ENCODE assay signal across 1 cellular context in genomic region chr2:218781691-218782528, GRCh38.
TF ChIP-seq lines count a peak whose summit lies in the region.

CYP27A1 (plus strand) TSS chr2:218782147; CDS start chr2:218782183, 36 bp downstream.

TF ChIP-seq in HepG2, 621 proteins besides CTCF, POLR2A, EP300 and RAD21 (continued from another document and continues in another):
- TF ChIP-seq ZBTB2 (CRISPR knock-in tag; IDR thresholded peaks at IDR 0.05; ENCODE audit: low read depth), result peak; percentile 77
- TF ChIP-seq NFE2L1 (CRISPR knock-in tag; IDR thresholded peaks at IDR 0.05; ENCODE audit: borderline replicate concordance), result 0 out of 2 replicates have a peak, but pooled peaks have one; percentile 16
- peak; percentile 100 for TF ChIP-seq ZNF383 (CRISPR knock-in tag; IDR thresholded peaks at IDR 0.05; ENCODE audit: borderline replicate concordance)
- peak; percentile 14; the same call in 1 of the 2 replicates for TF ChIP-seq CEBPG (CRISPR knock-in tag; IDR thresholded peaks at IDR 0.05)
- TF ChIP-seq HIVEP1 (CRISPR knock-in tag; IDR thresholded peaks at IDR 0.05), result peak; percentile 92
- peak; percentile 63 for TF ChIP-seq YEATS2 (CRISPR knock-in tag; IDR thresholded peaks at IDR 0.05; ENCODE audit: borderline replicate concordance)
- TF ChIP-seq DPF2 (CRISPR knock-in tag; IDR thresholded peaks at IDR 0.05; ENCODE audit: borderline replicate concordance, low read depth), result peak; percentile 70
- TF ChIP-seq ZSCAN21 (CRISPR knock-in tag; IDR thresholded peaks at IDR 0.05; ENCODE audit: borderline replicate concordance), result peak; percentile 98
- no peak for TF ChIP-seq ZUFSP (CRISPR knock-in tag; IDR thresholded peaks at IDR 0.05; ENCODE audit: borderline replicate concordance)
- peak; percentile 61; the same call in 1 of the 2 replicates for TF ChIP-seq TFAP4 (IDR thresholded peaks at IDR 0.05; ENCODE audit: borderline replicate concordance, low read depth)
- TF ChIP-seq ZFAT (CRISPR knock-in tag; conservative IDR thresholded peaks at IDR 0.05), result no peak
- no peak; the same call in 1 of the 2 replicates for TF ChIP-seq KLF11 (CRISPR knock-in tag; IDR thresholded peaks at IDR 0.05)
- peak; percentile 69 for TF ChIP-seq GFI1 (CRISPR knock-in tag; IDR thresholded peaks at IDR 0.05; ENCODE audit: borderline replicate concordance)
- TF ChIP-seq PAF1 (CRISPR knock-in tag; IDR thresholded peaks at IDR 0.05), result no peak
- peak; percentile 5 for TF ChIP-seq NFE2 (CRISPR knock-in tag; IDR thresholded peaks at IDR 0.05)
- no peak for TF ChIP-seq ZNF3 (CRISPR knock-in tag; IDR thresholded peaks at IDR 0.05)
- TF ChIP-seq ZNF160 (CRISPR knock-in tag; IDR thresholded peaks at IDR 0.05), result peak; percentile 89
- TF ChIP-seq SALL1 (CRISPR knock-in tag; IDR thresholded peaks at IDR 0.05), result peak; percentile 97
- peak; percentile 65; the same call in 1 of the 2 replicates for TF ChIP-seq MXD4 (CRISPR knock-in tag; IDR thresholded peaks at IDR 0.05)
- 0 out of 2 replicates have a peak, but pooled peaks have one; percentile 38 for TF ChIP-seq RERE (CRISPR knock-in tag; IDR thresholded peaks at IDR 0.05; ENCODE audit: low read depth)
- no peak for TF ChIP-seq GABPA (IDR thresholded peaks at IDR 0.05; ENCODE audit: low read depth, low read length)
- TF ChIP-seq GABPA (CRISPR knock-in tag; IDR thresholded peaks at IDR 0.05; ENCODE audit: low read depth), result no peak; the same call in 1 of the 2 replicates
- 0 out of 2 replicates have a peak, but pooled peaks have one; percentile 30 for TF ChIP-seq TOE1 (CRISPR knock-in tag; IDR thresholded peaks at IDR 0.05)
- TF ChIP-seq HNF1B (CRISPR knock-in tag; IDR thresholded peaks at IDR 0.05), result peak; percentile 7; the same call in 1 of the 2 replicates
- peak; percentile 93 for TF ChIP-seq HBP1 (CRISPR knock-in tag; IDR thresholded peaks at IDR 0.05; ENCODE audit: low read depth)
- peak; percentile 72; the same call in 1 of the 2 replicates for TF ChIP-seq IRX3 (CRISPR knock-in tag; IDR thresholded peaks at IDR 0.05; ENCODE audit: borderline replicate concordance, low read depth)
- peak; percentile 97 for TF ChIP-seq POLR2G (IDR thresholded peaks at IDR 0.05; ENCODE audit: low read depth, low read length)
- no peak for TF ChIP-seq CENPT (CRISPR knock-in tag; IDR thresholded peaks at IDR 0.05; ENCODE audit: low read depth)
- TF ChIP-seq TCF12 (IDR thresholded peaks at IDR 0.05), result no peak
- TF ChIP-seq TCF12 (CRISPR knock-in tag; IDR thresholded peaks at IDR 0.05), result peak; percentile 62; the same call in 1 of the 2 replicates
- peak; percentile 88 for TF ChIP-seq MAX (IDR thresholded peaks at IDR 0.05)
- TF ChIP-seq ZNF335 (CRISPR knock-in tag; IDR thresholded peaks at IDR 0.05), result no peak
- TF ChIP-seq ZNF800 (CRISPR knock-in tag; IDR thresholded peaks at IDR 0.05), result peak; percentile 97
- no peak; the same call in 1 of the 2 replicates for TF ChIP-seq DDIT3 (CRISPR knock-in tag; IDR thresholded peaks at IDR 0.05)
- peak; percentile 98 for TF ChIP-seq ZBTB7B (CRISPR knock-in tag; IDR thresholded peaks at IDR 0.05)
- TF ChIP-seq MLLT10 (CRISPR knock-in tag; IDR thresholded peaks at IDR 0.05), result no peak
- TF ChIP-seq CC2D1A (CRISPR knock-in tag; IDR thresholded peaks at IDR 0.05), result 0 out of 2 replicates have a peak, but pooled peaks have one; percentile 58
- no peak for TF ChIP-seq ZFP36L1 (CRISPR knock-in tag; IDR thresholded peaks at IDR 0.05)
- peak; percentile 93 for TF ChIP-seq ZNF432 (CRISPR knock-in tag; IDR thresholded peaks at IDR 0.05; ENCODE audit: borderline replicate concordance)
- no peak; the same call in 1 of the 2 replicates for TF ChIP-seq NR2F2 (IDR thresholded peaks at IDR 0.05; ENCODE audit: borderline replicate concordance, low read depth)
- TF ChIP-seq ZBTB49 (CRISPR knock-in tag; IDR thresholded peaks at IDR 0.05; ENCODE audit: borderline replicate concordance), result no peak; the same call in 1 of the 2 replicates
